In the genomic region with DNA sequence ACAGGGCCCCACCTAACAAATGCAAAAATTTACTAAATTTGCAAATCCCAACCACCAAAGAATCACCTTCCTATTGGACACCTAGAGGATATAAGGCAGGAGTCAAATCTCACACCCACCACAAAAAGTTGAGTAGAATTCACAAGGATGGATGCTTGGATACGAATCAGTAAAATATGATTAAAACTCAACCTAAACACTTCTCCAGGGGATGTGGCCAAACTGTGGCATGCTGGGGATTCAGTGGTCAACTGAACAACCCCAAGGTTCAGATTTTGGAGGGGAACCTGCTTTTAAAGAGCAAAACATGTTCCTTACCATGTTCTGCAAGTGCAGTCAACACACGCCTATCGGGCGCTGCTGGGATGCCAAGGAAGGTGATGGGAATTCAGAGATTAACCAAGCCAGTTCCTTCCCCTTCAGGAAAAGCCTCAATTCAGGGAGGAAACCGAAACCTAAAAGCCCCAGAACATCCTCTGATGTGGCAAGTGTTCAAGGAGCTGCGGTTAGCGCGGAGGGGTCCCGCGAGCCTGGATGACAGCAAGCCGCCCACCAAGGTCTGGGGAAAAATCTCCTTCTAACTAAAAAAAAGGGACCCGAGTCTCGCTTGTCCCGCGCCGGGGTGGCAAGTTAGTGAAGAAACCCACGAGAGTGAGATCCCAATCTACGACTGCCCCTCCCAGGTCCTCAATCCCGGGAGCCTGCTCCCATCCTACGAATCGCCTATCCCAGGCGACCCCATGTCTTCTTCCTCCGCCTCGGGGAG, we compare ENCODE assay signal across 8 cellular contexts. TPM values are rescaled to one million over a fixed set of nuclear protein-coding genes. Genes with fewer than 3 reads are reported as not detected.
DNase-seq lines count a peak whose midpoint lies in the region; ATAC-seq, FAIRE-seq and TF ChIP-seq lines count a peak whose summit lies in the region.

No MANE protein-coding gene starts in this region.

- H3K4me1 ChIP-seq in PC-3 (ENCODE audit: insufficient read depth, low read length) (peaks cover 17% of the 10 kb centered on the region; the same call in 1 of the 2 replicates), iPS-15b (ENCODE audit: control insufficient read depth, insufficient read depth, low read length) (peaks cover 16% of the 10 kb centered on the region), small intestine (ENCODE audit: control insufficient read depth in 2 of 2, insufficient read depth in 1 of 2, low read depth in 1 of 2, low read length in 1 of 2) (no peaks in the 10 kb centered on the region)

- peak; percentile 1 for ATAC-seq in GM19467 (IDR thresholded peaks at IDR 0.05; ENCODE audit: unreplicated experiment)
- ATAC-seq in PC-3, result peak; percentile 19
- ATAC-seq in GM19463 (IDR thresholded peaks at IDR 0.05; ENCODE audit: unreplicated experiment), result no peak

- TF ChIP-seq CTCF in PC-3 (conservative IDR thresholded peaks at IDR 0.05; ENCODE audit: low read depth, low read length), result no peak
- no peak for TF ChIP-seq CTCF in astrocyte of the spinal cord (IDR thresholded peaks at IDR 0.05; ENCODE audit: low read depth, low read length)

- in situ Hi-C loops in astrocyte of the spinal cord (cut with HindIII; ENCODE audit: low sequenced_read_pairs), result no loop called here

- CTCF ChIA-PET in PC-3 (lab: Charles Lee), result no interaction called here

- H2AFZ ChIP-seq in PC-3 (ENCODE audit: low read length), result peak overlapping the region; percentile 99

- no peaks in the 10 kb centered on the region for H3K36me3 ChIP-seq in PC-3 (ENCODE audit: low read depth, low read length)
- H3K36me3 ChIP-seq in iPS-15b (ENCODE audit: control insufficient read depth, insufficient read depth, low read length), result peaks cover 4% of the 10 kb centered on the region
- peaks cover 0 to 2% of the 10 kb centered on the region in 2 donors for H3K36me3 ChIP-seq in small intestine (ENCODE audit: control insufficient read depth in 2 of 2, insufficient read depth in 2 of 2, low read length in 2 of 2)

- H3K4me3 ChIP-seq in PC-3 (ENCODE audit: low read length), result peak overlapping the region; percentile 93
- H3K4me3 ChIP-seq in astrocyte of the spinal cord (ENCODE audit: low read depth, low read length), result peak overlapping the region; percentile 93
- H3K4me3 ChIP-seq in iPS-15b (ENCODE audit: low read depth, low read length), result peak overlapping the region; percentile 96
- H3K4me3 ChIP-seq in small intestine (ENCODE audit: low read depth in 1 of 2, low read length in 2 of 2), result peak overlapping the region; percentile 79 to 96

- peaks cover 16% of the 10 kb centered on the region for H3K79me2 ChIP-seq in PC-3 (ENCODE audit: low read length)

- no peaks in the 10 kb centered on the region for H4K20me1 ChIP-seq in PC-3 (ENCODE audit: low read length)

- POLR2A ChIA-PET in PC-3 (lab: Charles Lee; ENCODE audit: unreplicated experiment), result interaction anchor here (0.7 kb wide), 1 partner anchor 49 kb away, joined by 5 read pairs; no protein-coding TSS in a partner anchor

- H3K9ac ChIP-seq in PC-3 (ENCODE audit: low read length) (peak overlapping the region; percentile 70), iPS-15b (ENCODE audit: low read depth, low read length) (peak overlapping the region; percentile 56)

- intact Hi-C loops in PC-3 (cut with micrococcal nuclease), result no loop called here

- no peak for FAIRE-seq in small intestine (lab: Jason Lieb, UNC)

- no peak overlapping the region for H3K27ac ChIP-seq in PC-3 (ENCODE audit: low read length)
- peak overlapping the region; percentile 33 to 95 for H3K27ac ChIP-seq in small intestine (ENCODE audit: low read depth in 1 of 2, low read length in 1 of 2)

- 2% methylated on average over 24 of the region's 24 CpGs for WGBS in small intestine, 3 donors

- H3K27me3 ChIP-seq in PC-3 (ENCODE audit: low read length) (no peaks in the 10 kb centered on the region), iPS-15b (ENCODE audit: control insufficient read depth, insufficient read depth, low read length) (peaks cover 2% of the 10 kb centered on the region), small intestine (ENCODE audit: control insufficient read depth in 2 of 2, insufficient read depth in 2 of 2, low read length in 2 of 2) (no peaks in the 10 kb centered on the region)

- DNase-seq in C1 segment of cervical spinal cord (lab: John Stamatoyannopoulos, UW) (peak in 9 of 14 donors; percentile 16 to 72 (median 35)), PC-3 (peak; percentile 61), astrocyte of the spinal cord (ENCODE audit: low read depth, low spot score) (no peak), small intestine (peak; percentile 48), NCI-H2029 treated with DMSO at 0.1 percent for 48 hours (lab: John Stamatoyannopoulos, UW) (no peak)

- no peaks in the 10 kb centered on the region for H3K9me3 ChIP-seq in PC-3 (ENCODE audit: low read length)
- no peaks in the 10 kb centered on the region for H3K9me3 ChIP-seq in iPS-15b (ENCODE audit: control insufficient read depth, insufficient read depth, low read length)
- no peaks in the 10 kb centered on the region for H3K9me3 ChIP-seq in small intestine (ENCODE audit: control insufficient read depth, low read depth)

- H3F3A ChIP-seq in PC-3 (ENCODE audit: low read length, unreplicated experiment), result no peaks in the 10 kb centered on the region

- H3K4me2 ChIP-seq in PC-3 (ENCODE audit: low read length), result peak overlapping the region; percentile 93

- no peaks in the 10 kb centered on the region for H3K9me2 ChIP-seq in PC-3 (replicated peaks; ENCODE audit: low read length)

- TSS peak; percentile 47 for BruUV-seq in PC-3 (replicated peaks; lab: Mats Ljungman, UMichigan)

RNA-seq across cellular contexts. Expression of a gene that starts 0.9 kb away (rescaled TPM):
- total RNA-seq in PC-3 (2014; rRNA removed), result 23.0 and 24.2 TPM in 2 replicates
- polyA plus RNA-seq in small intestine, result 10 to 100 TPM; 22.8 to 78.8 (median 27.3) TPM

Comparison
In these comparisons a context has a peak if more than half of its experiments do, and no peak if none do; other contexts are left out.
1. DNase-seq: peak in C1 segment of cervical spinal cord (9 of 14), PC-3 (single experiment) and small intestine (single experiment); none in astrocyte of the spinal cord (single experiment) and NCI-H2029 treated with DMSO at 0.1 percent for 48 hours (single experiment).
2. Peak in every context shown above with its lines, with median percentiles within 50 percentile points of each other: H3K4me3 ChIP-seq.